1 cellular context compared by ENCODE assay signal in genomic region chr19:6693681-6694080, GRCh38.
TF ChIP-seq lines count a peak whose summit lies in the region.

No MANE protein-coding gene starts in this region.

TF ChIP-seq in GM23338, 12 proteins besides CTCF, POLR2A, EP300 and RAD21:
- TF ChIP-seq ZNF462 (CRISPR knock-in tag; IDR thresholded peaks at IDR 0.05) (no peak), ZNF114 (CRISPR knock-in tag; IDR thresholded peaks at IDR 0.05) (no peak), JUNB (IDR thresholded peaks at IDR 0.05; ENCODE audit: unreplicated experiment) (no peak), ETS1 (IDR thresholded peaks at IDR 0.05) (no peak), CREB1 (CRISPR knock-in tag; IDR thresholded peaks at IDR 0.05; ENCODE audit: low read depth) (no peak), STAT1 (IDR thresholded peaks at IDR 0.05; ENCODE audit: unreplicated experiment) (no peak), EZH2 (IDR thresholded peaks at IDR 0.05; ENCODE audit: low read depth, unreplicated experiment) (no peak), ZNF331 (CRISPR knock-in tag; IDR thresholded peaks at IDR 0.05; ENCODE audit: low read depth) (no peak), POLR2AphosphoS5 (IDR thresholded peaks at IDR 0.05; ENCODE audit: low read depth) (no peak), REST (IDR thresholded peaks at IDR 0.05; ENCODE audit: unreplicated experiment) (no peak), NANOG (IDR thresholded peaks at IDR 0.05; ENCODE audit: borderline replicate concordance) (no peak), EZH2phosphoT487 (IDR thresholded peaks at IDR 0.05; ENCODE audit: unreplicated experiment) (no peak)
TF ChIP-seq in GM23338: peak in this region for 0.
